In the genomic region with DNA sequence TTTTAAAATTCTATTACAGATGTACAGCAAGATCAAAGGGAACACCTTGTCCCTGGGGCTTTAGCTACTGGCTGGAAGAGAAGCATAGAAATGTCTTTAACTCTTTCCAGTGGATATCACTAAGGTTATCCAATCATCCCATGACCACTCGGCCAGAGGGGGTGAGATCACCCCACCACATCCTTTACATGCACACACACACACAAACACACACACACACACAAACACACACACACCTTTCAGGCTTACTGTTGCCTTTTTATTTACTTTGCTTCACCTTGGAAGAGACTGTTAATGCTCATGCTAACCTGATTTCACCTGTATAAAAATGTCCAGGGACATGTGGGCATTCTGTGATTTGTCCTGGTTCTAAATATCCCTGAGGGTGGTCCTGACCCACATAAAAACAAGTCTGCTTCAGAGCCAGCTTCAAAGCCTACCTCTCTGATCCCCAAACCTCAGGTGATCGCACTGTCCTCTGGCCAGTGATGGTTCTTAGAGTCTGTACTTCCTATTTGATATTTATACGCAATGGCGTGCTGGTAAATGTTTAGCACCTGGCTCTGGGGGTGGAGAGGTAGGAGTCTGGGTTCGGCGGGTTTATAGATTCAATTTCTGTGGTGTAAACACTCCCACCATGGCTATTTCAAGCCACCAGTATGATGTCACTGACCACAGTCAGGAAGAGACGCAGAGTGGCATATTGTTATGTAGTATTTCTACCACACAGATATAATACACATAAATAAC, we compare ENCODE assay signal across 9 cellular contexts.
DNase-seq lines count a peak whose midpoint lies in the region; ATAC-seq, FAIRE-seq and TF ChIP-seq lines count a peak whose summit lies in the region.
"Had no signal": no experiment of that assay in that cellular context is flagged by ENCODE, and none has a peak within 500 bp of the region (broad histone marks: within the 10 kb centered on the region; RNA-seq: fewer than 3 reads in every experiment).

No MANE protein-coding gene starts in this region.

- no peak for TF ChIP-seq CTCF in KMS-11 (conservative IDR thresholded peaks at IDR 0.05; ENCODE audit: low read depth, low read length)
- no peak for TF ChIP-seq CTCF in A673 (conservative IDR thresholded peaks at IDR 0.05; ENCODE audit: low read depth, low read length)

- no peaks in the 10 kb centered on the region for H4K20me1 ChIP-seq in KMS-11 (ENCODE audit: insufficient read depth)

- no peak for FAIRE-seq in RCC 7860 (lab: Jason Lieb, UNC)

- DNase-seq in activated CD4-positive, CD25-positive, alpha-beta regulatory T cell treated with anti-CD3 and anti-CD28 coated beads, Interleukin-2, amount 50 U/mL, for 72 hours: no peak
- peak; percentile 37 for DNase-seq in stimulated activated naive B cell treated with anti-CD40 and anti-IgM and Interleukin-4, amounts not matched to agents 10 μg/mL and 1 μg/mL and 100 μg/mL, for 72 hours
- DNase-seq in RCC 7860 (ENCODE audit: low spot score): no peak
- no peak for DNase-seq in A673 (ENCODE audit: low spot score)
- DNase-seq in medulla oblongata (ENCODE audit: extremely low spot score): no peak

- H3K27me3 ChIP-seq in KMS-11 (ENCODE audit: insufficient read depth, low read depth) (no peaks in the 10 kb centered on the region), A673 (replicated peaks; ENCODE audit: insufficient read depth, low read depth, low read length, poor library complexity) (no peaks in the 10 kb centered on the region)

- no peaks in the 10 kb centered on the region for H3K36me3 Mint-ChIP-seq in stimulated activated naive B cell treated with anti-CD40 and anti-IgM and Interleukin-4, amounts not matched to agents 10 μg/mL and 1 μg/mL and 100 μg/mL, for 72 hours

- POLR2A ChIA-PET in A673 (lab: Charles Lee; ENCODE audit: low non-redundant PET): no interaction called here

- H3K27ac ChIP-seq in KMS-11 (no peak overlapping the region), A673 (ENCODE audit: low read depth, low read length, poor library complexity, severe bottlenecking) (no peak overlapping the region)

- H3K4me3 Mint-ChIP-seq in stimulated activated naive B cell treated with anti-CD40 and anti-IgM and Interleukin-4, amounts not matched to agents 10 μg/mL and 1 μg/mL and 100 μg/mL, for 72 hours: peak overlapping the region in 1 of 2 donors; percentile 63
- H3K4me3 Mint-ChIP-seq: central memory CD8-positive, alpha-beta T cell had no signal

- H3K4me1 ChIP-seq in KMS-11 (ENCODE audit: low read depth, poor library complexity, severe bottlenecking) (peaks cover 14% of the 10 kb centered on the region), A673 (ENCODE audit: insufficient read depth, low read length, poor library complexity, severe bottlenecking) (peaks cover 10% of the 10 kb centered on the region)

- H3K4me2 ChIP-seq in KMS-11: peak overlapping the region; percentile 36

- H3K4me3 ChIP-seq in KMS-11 (IDR thresholded peaks at IDR 0.05; ENCODE audit: insufficient read depth, low read depth, low read length) (no peak overlapping the region), A673 (ENCODE audit: low read depth, low read length, poor library complexity, severe bottlenecking) (no peak overlapping the region)

- no peaks in the 10 kb centered on the region for H3K9me3 ChIP-seq in A673 (ENCODE audit: low read depth, low read length, poor library complexity, severe bottlenecking)

- no peak overlapping the region for H2AFZ ChIP-seq in KMS-11 (ENCODE audit: low read depth)

- no TSS peak for BruUV-seq in A673 (replicated peaks; lab: Mats Ljungman, UMichigan)

- ATAC-seq in activated CD4-positive, CD25-positive, alpha-beta regulatory T cell treated with anti-CD3 and anti-CD28 coated beads, Interleukin-2, amount 50 U/mL, for 24 hours: peak; percentile 26 to 30
- peak; percentile 94 for ATAC-seq in HG02623 (IDR thresholded peaks at IDR 0.05; ENCODE audit: unreplicated experiment)
- peak; percentile 78 to 79 for ATAC-seq in stimulated activated naive B cell treated with anti-CD40 and anti-IgM and Interleukin-4, amounts not matched to agents 10 μg/mL and 1 μg/mL and 100 μg/mL, for 72 hours (replicated peaks)

- no peaks in the 10 kb centered on the region for H3K79me2 ChIP-seq in KMS-11 (ENCODE audit: insufficient read depth, low read depth)

- peaks cover 27 to 35% of the 10 kb centered on the region in 2 donors for H3K4me1 Mint-ChIP-seq in stimulated activated naive B cell treated with anti-CD40 and anti-IgM and Interleukin-4, amounts not matched to agents 10 μg/mL and 1 μg/mL and 100 μg/mL, for 72 hours

- intact Hi-C loops in A673 (cut with micrococcal nuclease; ENCODE audit: unreplicated experiment): loop anchor here (5.0 kb wide), 3 partner anchors 108 to 302 kb away; a partner anchor contains a TSS

- H3K9me3 Mint-ChIP-seq in stimulated activated naive B cell treated with anti-CD40 and anti-IgM and Interleukin-4, amounts not matched to agents 10 μg/mL and 1 μg/mL and 100 μg/mL, for 72 hours: no peaks in the 10 kb centered on the region
- H3K9me3 Mint-ChIP-seq: central memory CD8-positive, alpha-beta T cell had no signal

- no peaks in the 10 kb centered on the region for H3K27me3 Mint-ChIP-seq in stimulated activated naive B cell treated with anti-CD40 and anti-IgM and Interleukin-4, amounts not matched to agents 10 μg/mL and 1 μg/mL and 100 μg/mL, for 72 hours
- H3K27me3 Mint-ChIP-seq: central memory CD8-positive, alpha-beta T cell had no signal

- CTCF ChIA-PET in A673 (lab: Charles Lee): interaction anchor here (0.6 kb wide), 1 partner anchor 314 kb away, joined by 3 read pairs; no protein-coding TSS in a partner anchor

- H3K27ac Mint-ChIP-seq in stimulated activated naive B cell treated with anti-CD40 and anti-IgM and Interleukin-4, amounts not matched to agents 10 μg/mL and 1 μg/mL and 100 μg/mL, for 72 hours: peak overlapping the region; percentile 37

- no peak overlapping the region for H3K9ac ChIP-seq in KMS-11

- no peaks in the 10 kb centered on the region for H3K36me3 ChIP-seq in KMS-11 (ENCODE audit: insufficient read depth)
- no peaks in the 10 kb centered on the region for H3K36me3 ChIP-seq in A673 (ENCODE audit: insufficient read depth, low read length, poor library complexity, severe bottlenecking)

Comparison
In these comparisons a context has a peak if more than half of its experiments do, and no peak if none do; other contexts are left out.
1. ATAC-seq: peak in every context shown above with its lines; median percentile 94 in HG02623; 78 in stimulated activated naive B cell treated with anti-CD40 and anti-IgM and Interleukin-4, amounts not matched to agents 10 μg/mL and 1 μg/mL and 100 μg/mL, for 72 hours; 28 in activated CD4-positive, CD25-positive, alpha-beta regulatory T cell treated with anti-CD3 and anti-CD28 coated beads, Interleukin-2, amount 50 U/mL, for 24 hours.